ENCODE assay signal across 8 cellular contexts in genomic region chr6:30626484-30627366, GRCh38. TPM values are rescaled to one million over a fixed set of nuclear protein-coding genes. Genes with fewer than 3 reads are reported as not detected.
DNase-seq lines count a peak whose midpoint lies in the region; ATAC-seq and TF ChIP-seq lines count a peak whose summit lies in the region.

TSS of gene ATAT1 (plus strand) at chr6:30626874.

- POLR2A ChIA-PET in HCT116 (lab: Charles Lee), result interaction anchor here (1.2 to 2.0 kb wide), 2 partner anchors 9 to 11 kb away, joined by 4 to 10 read pairs; partner anchors contain the start of genes MRPS18B and PPP1R10
- POLR2A ChIA-PET in T-cell (lab: Charles Lee), result no interaction called here

- H3K4me1 Mint-ChIP-seq in T-cell (peaks cover 25 to 27% (median 26%) of the 10 kb centered on the region in 3 donors), progenitor cell of endocrine pancreas (ENCODE audit: low read depth) (peaks cover 17% of the 10 kb centered on the region)

- peak in 2 of 3 experiments; percentile 41 to 44; a peak in 3 of 6 replicates for TF ChIP-seq CTCF in HCT116 (IDR thresholded peaks at IDR 0.05 in 2 of 3, conservative IDR thresholded peaks at IDR 0.05 in 1 of 3; ENCODE audit: borderline replicate concordance in 1 of 3, insufficient read depth in 1 of 3, low read depth in 2 of 3, low read length in 2 of 3)
- peak in 5 of 6 experiments; percentile 22 to 39 (median 35) for TF ChIP-seq CTCF in adrenal gland (IDR thresholded peaks at IDR 0.05)
- peak; percentile 48 for TF ChIP-seq CTCF in progenitor cell of endocrine pancreas (IDR thresholded peaks at IDR 0.05; ENCODE audit: unreplicated experiment)
- TF ChIP-seq CTCF in upper lobe of right lung (IDR thresholded peaks at IDR 0.05), result peak; percentile 41

- peaks cover 15% of the 10 kb centered on the region; the same call in 1 of the 2 replicates for H3K79me2 ChIP-seq in HCT116 (ENCODE audit: insufficient read depth, low read length)

- H3K9ac ChIP-seq in HCT116 (ENCODE audit: low read length), result peak within 1 kb of the TSS; percentile 85

- peak; percentile 92 for DNase-seq in ELF-1 (ENCODE audit: low read depth, low spot score)
- peak; percentile 70 for DNase-seq in HCT116 (ENCODE audit: low read depth, low spot score)
- DNase-seq in NCI-H1092 (lab: John Stamatoyannopoulos, UW), result peak; percentile 46
- peak; percentile 76 to 92 (median 87) for DNase-seq in T-cell
- peak; percentile 80 to 96 (median 88) for DNase-seq in adrenal gland
- peak; percentile 92 for DNase-seq in left cardiac atrium
- peak; percentile 71 for DNase-seq in progenitor cell of endocrine pancreas (ENCODE audit: low spot score, unreplicated experiment)
- DNase-seq in upper lobe of right lung, result peak; percentile 94

- H3K36me3 Mint-ChIP-seq in T-cell (peaks cover 32% of the 10 kb centered on the region), progenitor cell of endocrine pancreas (ENCODE audit: insufficient read depth) (peaks cover 20% of the 10 kb centered on the region)

- peak within 1 kb of the TSS; percentile 80 for H3K4me2 ChIP-seq in HCT116 (ENCODE audit: low read length)

- H3K9me2 ChIP-seq in HCT116 (ENCODE audit: insufficient read depth), result no peaks in the 10 kb centered on the region

- H3K9me3 ChIP-seq in HCT116 (ENCODE audit: control insufficient read depth in 1 of 2, insufficient read depth in 1 of 2, low read depth in 1 of 2, low read length in 2 of 2), result no peaks in the 10 kb centered on the region
- H3K9me3 ChIP-seq in adrenal gland (replicated peaks in 1 of 3), result no peaks in the 10 kb centered on the region
- no peaks in the 10 kb centered on the region for H3K9me3 ChIP-seq in upper lobe of right lung

- H3K27ac Mint-ChIP-seq in T-cell (peak within 1 kb of the TSS; percentile 94), progenitor cell of endocrine pancreas (peak within 1 kb of the TSS; percentile 98)

- TSS peak; percentile 49 for BruUV-seq in HCT116 (replicated peaks; lab: Mats Ljungman, UMichigan)

- H3K4me1 ChIP-seq in HCT116 (ENCODE audit: control insufficient read depth in 1 of 2, insufficient read depth in 2 of 2, low read length in 2 of 2) (peaks cover 2 to 17% of the 10 kb centered on the region in 2 experiments; a peak in 3 of 4 replicates), adrenal gland (replicated peaks in 1 of 2) (peaks cover 9 to 10% of the 10 kb centered on the region in 2 donors), upper lobe of right lung (peaks cover 8% of the 10 kb centered on the region)

- TF ChIP-seq POLR2A in HCT116 (IDR thresholded peaks at IDR 0.05; ENCODE audit: borderline replicate concordance, extremely low read depth, insufficient read depth, insufficient read length) (peak; percentile 60), adrenal gland (IDR thresholded peaks at IDR 0.05) (peak; percentile 29)

- H2AFZ ChIP-seq in HCT116 (ENCODE audit: low read depth, low read length, poor library complexity, severe bottlenecking), result no peak within 1 kb of the TSS

- RAD21 ChIA-PET in HCT116 (lab: Charles Lee; ENCODE audit: low non-redundant PET in 1 of 2, low total read pairs in 2 of 2, uncharacterized antibody in 2 of 2, unreplicated experiment in 2 of 2), result no interaction called here

- H3K36me3 ChIP-seq in HCT116 (ENCODE audit: control insufficient read depth in 1 of 2, insufficient read depth in 2 of 2, low read length in 2 of 2) (peaks cover 35 to 40% of the 10 kb centered on the region in 2 experiments), adrenal gland (replicated peaks in 1 of 2) (peaks cover 0 to 73% of the 10 kb centered on the region in 2 donors), upper lobe of right lung (peaks cover 56% of the 10 kb centered on the region)

- H3K4me3 ChIP-seq in HCT116 (replicated peaks in 1 of 2; ENCODE audit: low read depth in 1 of 2, low read length in 2 of 2), result peak within 1 kb of the TSS; percentile 76 to 88
- H3K4me3 ChIP-seq in adrenal gland, result peak within 1 kb of the TSS in 3 of 4 donors; percentile 19 to 64 (median 62)
- peak within 1 kb of the TSS; percentile 61 for H3K4me3 ChIP-seq in upper lobe of right lung

- H3K27me3 Mint-ChIP-seq in T-cell (no peaks in the 10 kb centered on the region), progenitor cell of endocrine pancreas (no peaks in the 10 kb centered on the region)

- no peak for TF ChIP-seq RAD21 in HCT116 (IDR thresholded peaks at IDR 0.05; ENCODE audit: low read depth)

- CTCF ChIA-PET in HCT116 (lab: Charles Lee), result no interaction called here
- CTCF ChIA-PET in T-cell (lab: Charles Lee), result interaction anchor here (0.5 to 1.1 kb wide), 4 partner anchors 9 to 986 kb away, joined by 3 read pairs; partner anchors contain the start of gene MRPS18B (in 2 of the 2)

- H3K4me3 Mint-ChIP-seq in T-cell (peak within 1 kb of the TSS; percentile 84 to 89 (median 87)), progenitor cell of endocrine pancreas (ENCODE audit: low read depth) (peak within 1 kb of the TSS; percentile 93)

- peak within 1 kb of the TSS; percentile 77 for H3K27ac ChIP-seq in HCT116 (ENCODE audit: low read depth, low read length)
- H3K27ac ChIP-seq in adrenal gland, result peak within 1 kb of the TSS; percentile 16 to 91 (median 66)
- peak within 1 kb of the TSS; percentile 82 for H3K27ac ChIP-seq in upper lobe of right lung

- ATAC-seq in HCT116 (peak; percentile 96), T-cell (replicated peaks in 1 of 4) (peak; percentile 99 to 100 (median 99)), left cardiac atrium (peak; percentile 97 to 99), upper lobe of right lung (peak; percentile 98)

- H3K27me3 ChIP-seq in HCT116 (ENCODE audit: insufficient read depth, low read length) (no peaks in the 10 kb centered on the region), adrenal gland (no peaks in the 10 kb centered on the region), upper lobe of right lung (no peaks in the 10 kb centered on the region)

- no peaks in the 10 kb centered on the region for H4K20me1 ChIP-seq in HCT116 (ENCODE audit: insufficient read depth)

- WGBS in adrenal gland, 4 donors, result 2 to 4% (median 3%) methylated on average over 16 to 36 of the region's 36 CpGs

- H3K9me3 Mint-ChIP-seq in T-cell (no peaks in the 10 kb centered on the region), progenitor cell of endocrine pancreas (ENCODE audit: low read depth) (no peaks in the 10 kb centered on the region)

- intact Hi-C loops in HCT116 (cut with micrococcal nuclease), result loop anchor here (1.0 kb wide), 1 partner anchor 9 kb away; the partner anchor contains the start of genes MRPS18B and PPP1R10
- intact Hi-C loops in adrenal gland (cut with DNase I), result loop anchor here in 1 of 2 donors (5.0 kb wide), 1 partner anchor 46 kb away; the partner anchor contains the start of gene DHX16
- intact Hi-C loops in left cardiac atrium (cut with DNase I), result loop anchor here in 1 of 2 donors (5.0 to 10.0 kb wide), 2 partner anchors 46 to 98 kb away; partner anchors contain the start of genes DHX16 and TUBB
- intact Hi-C loops in upper lobe of right lung (cut with DNase I), result no loop called here

TF ChIP-seq in HCT116, 20 proteins besides CTCF, POLR2A, EP300 and RAD21 (continues in another document):
- TF ChIP-seq ZFX (IDR thresholded peaks at IDR 0.05), result peak; percentile 61
- peak; percentile 23 for TF ChIP-seq YY1 (IDR thresholded peaks at IDR 0.05; ENCODE audit: extremely low read depth, insufficient replicate concordance, low read depth, low read length)
- no peak for TF ChIP-seq EZH2 (IDR thresholded peaks at IDR 0.05)
- no peak for TF ChIP-seq FOSL1 (IDR thresholded peaks at IDR 0.05; ENCODE audit: low read depth)
- TF ChIP-seq CBX3 (IDR thresholded peaks at IDR 0.05; ENCODE audit: low read depth), result no peak
- no peak for TF ChIP-seq ZNF274 (IDR thresholded peaks at IDR 0.05; ENCODE audit: low read depth, low read length)
- no peak for TF ChIP-seq MAX (IDR thresholded peaks at IDR 0.05)
- TF ChIP-seq TCF7L2 (IDR thresholded peaks at IDR 0.05; ENCODE audit: borderline replicate concordance, extremely low read depth, insufficient read depth, insufficient read length), result peak; percentile 84
- peak; percentile 96 for TF ChIP-seq POLR2AphosphoS5 (IDR thresholded peaks at IDR 0.05; ENCODE audit: low read depth, low read length)
- TF ChIP-seq SRF (IDR thresholded peaks at IDR 0.05; ENCODE audit: low read depth), result no peak
- TF ChIP-seq ZBTB33 (IDR thresholded peaks at IDR 0.05; ENCODE audit: extremely low read depth, insufficient replicate concordance, low read length), result no peak

RNA-seq across cellular contexts. Expression of gene ATAT1, which starts in this region (rescaled TPM):
- 19.8 TPM for total RNA-seq in HCT116 (2021; ENCODE audit: unreplicated experiment)
- 19.8 and 24.0 TPM in 2 replicates for polyA plus RNA-seq in HCT116 (2012)
- 10 to 100 TPM in 4 of 5 donors, 1 to 10 TPM in 1; 6.9 to 11.8 (median 10.4) TPM for total RNA-seq in T-cell
- 10 to 100 TPM in 1 of 8 donors, 1 to 10 TPM in 6, under 1 TPM in 1; 0.78 to 10.1 (median 5.9) TPM for total RNA-seq in adrenal gland
- polyA plus RNA-seq in adrenal gland, result 10 to 100 TPM; 10.1 to 16.3 (median 13.0) TPM
- 1 to 10 TPM; 2.7 to 3.8 TPM for total RNA-seq in left cardiac atrium
- total RNA-seq in progenitor cell of endocrine pancreas, result 71.2 and 74.2 TPM in 2 replicates
- total RNA-seq in upper lobe of right lung, result 7.8 TPM

Comparison
In these comparisons a context has a peak if more than half of its experiments do, and no peak if none do; other contexts are left out.
1. Peak in every context shown above with its lines: DNase-seq, ATAC-seq, H3K4me3 ChIP-seq and H3K27ac ChIP-seq.